Comparison of ENCODE assay signal across 15 cellular contexts in genomic region chr2:229779650-229780049, GRCh38.
A peak's percentile ranks its signal among the peaks of the same experiment; 100 is the strongest.
DNase-seq lines count a peak whose midpoint lies in the region; ATAC-seq and TF ChIP-seq lines count a peak whose summit lies in the region.
"Had no signal": no experiment of that assay in that cellular context is flagged by ENCODE, and none has a peak within 500 bp of the region (broad histone marks: within the 10 kb centered on the region; RNA-seq: fewer than 3 reads in every experiment).

No MANE protein-coding gene starts in this region.

- CTCF ChIA-PET in activated naive CD4-positive, alpha-beta T cell treated with anti-CD3 and anti-CD28 coated beads, Interleukin-2, amount 10 ng/mL, durations not matched to agents 7 days and 5 days (lab: Charles Lee) = interaction anchor here (0.9 to 3.4 kb wide), 6 partner anchors 9 to 382 kb away, joined by 3 to 18 read pairs (median 4); no protein-coding TSS in a partner anchor

- H3K27ac Mint-ChIP-seq in natural killer cell (peak overlapping the region; percentile 55 to 72), memory B cell (peak overlapping the region; percentile 41)
- no peak overlapping the region for H3K27ac Mint-ChIP-seq in natural killer cell treated with Interleukin-12 subunit alpha and Interleukin-12 subunit beta and Interleukin-15 and Interleukin-18, amount 100 ng/mL, for 72 hours
- no peak overlapping the region for H3K27ac Mint-ChIP-seq in activated naive CD4-positive, alpha-beta T cell treated with anti-CD3 and anti-CD28 coated beads, Interleukin-2, amount 10 ng/mL, durations not matched to agents 7 days and 5 days
- H3K27ac Mint-ChIP-seq: B cell; CD4-positive, alpha-beta T cell had no signal

- H3K9me3 Mint-ChIP-seq in natural killer cell (no peaks in the 10 kb centered on the region), memory B cell (no peaks in the 10 kb centered on the region)
- no peaks in the 10 kb centered on the region for H3K9me3 Mint-ChIP-seq in natural killer cell treated with Interleukin-12 subunit alpha and Interleukin-12 subunit beta and Interleukin-15 and Interleukin-18, amount 100 ng/mL, for 72 hours
- no peaks in the 10 kb centered on the region for H3K9me3 Mint-ChIP-seq in activated naive CD4-positive, alpha-beta T cell treated with anti-CD3 and anti-CD28 coated beads, Interleukin-2, amount 10 ng/mL, durations not matched to agents 7 days and 5 days
- H3K9me3 Mint-ChIP-seq: CD4-positive, alpha-beta T cell had no signal

- H3K36me3 Mint-ChIP-seq in natural killer cell (peaks cover 19% of the 10 kb centered on the region), memory B cell (peaks cover 30% of the 10 kb centered on the region)
- H3K36me3 Mint-ChIP-seq in natural killer cell treated with Interleukin-12 subunit alpha and Interleukin-12 subunit beta and Interleukin-15 and Interleukin-18, amount 100 ng/mL, for 72 hours = peaks cover 39% of the 10 kb centered on the region
- peaks cover 43% of the 10 kb centered on the region for H3K36me3 Mint-ChIP-seq in activated naive CD4-positive, alpha-beta T cell treated with anti-CD3 and anti-CD28 coated beads, Interleukin-2, amount 10 ng/mL, durations not matched to agents 7 days and 5 days

- H3K27me3 Mint-ChIP-seq in natural killer cell (ENCODE audit: low read depth in 2 of 2) = no peaks in the 10 kb centered on the region
- H3K27me3 Mint-ChIP-seq in natural killer cell treated with Interleukin-12 subunit alpha and Interleukin-12 subunit beta and Interleukin-15 and Interleukin-18, amount 100 ng/mL, for 72 hours = no peaks in the 10 kb centered on the region
- H3K27me3 Mint-ChIP-seq in memory B cell = no peaks in the 10 kb centered on the region
- H3K27me3 Mint-ChIP-seq in activated naive CD4-positive, alpha-beta T cell treated with anti-CD3 and anti-CD28 coated beads, Interleukin-2, amount 10 ng/mL, durations not matched to agents 7 days and 5 days = no peaks in the 10 kb centered on the region
- H3K27me3 Mint-ChIP-seq: B cell; CD4-positive, alpha-beta T cell had no signal

- ATAC-seq in natural killer cell (no peak), memory B cell (ENCODE audit: low read depth) (no peak), GM21390 (IDR thresholded peaks at IDR 0.05; ENCODE audit: unreplicated experiment) (no peak)
- ATAC-seq in natural killer cell treated with Interleukin-12 subunit alpha and Interleukin-12 subunit beta and Interleukin-15 and Interleukin-18, amount 100 ng/mL, for 72 hours = no peak

- peaks cover 48 to 55% of the 10 kb centered on the region in 2 donors for H3K4me1 Mint-ChIP-seq in natural killer cell
- peaks cover 33 to 58% of the 10 kb centered on the region in 2 donors for H3K4me1 Mint-ChIP-seq in natural killer cell treated with Interleukin-12 subunit alpha and Interleukin-12 subunit beta and Interleukin-15 and Interleukin-18, amount 100 ng/mL, for 72 hours (ENCODE audit: low read depth in 2 of 2)
- peaks cover 16% of the 10 kb centered on the region for H3K4me1 Mint-ChIP-seq in memory B cell
- peaks cover 23% of the 10 kb centered on the region for H3K4me1 Mint-ChIP-seq in activated naive CD4-positive, alpha-beta T cell treated with anti-CD3 and anti-CD28 coated beads, Interleukin-2, amount 10 ng/mL, durations not matched to agents 7 days and 5 days

- intact Hi-C loops in natural killer cell (cut with micrococcal nuclease) = no loop called here

- H3K4me3 Mint-ChIP-seq in natural killer cell = no peak overlapping the region
- no peak overlapping the region for H3K4me3 Mint-ChIP-seq in natural killer cell treated with Interleukin-12 subunit alpha and Interleukin-12 subunit beta and Interleukin-15 and Interleukin-18, amount 100 ng/mL, for 72 hours
- no peak overlapping the region for H3K4me3 Mint-ChIP-seq in memory B cell
- H3K4me3 Mint-ChIP-seq in activated naive CD4-positive, alpha-beta T cell treated with anti-CD3 and anti-CD28 coated beads, Interleukin-2, amount 10 ng/mL, durations not matched to agents 7 days and 5 days = no peak overlapping the region
- H3K4me3 Mint-ChIP-seq: B cell; CD4-positive, alpha-beta T cell had no signal

- TF ChIP-seq CTCF in natural killer cell (IDR thresholded peaks at IDR 0.05) = no peak
- no peak for TF ChIP-seq CTCF in choroid plexus epithelial cell (conservative IDR thresholded peaks at IDR 0.05; ENCODE audit: low read depth, low read length)

- H3K4me3 ChIP-seq in choroid plexus epithelial cell (ENCODE audit: low read depth, low read length) = no peak overlapping the region
- H3K4me3 ChIP-seq: GM12878 had no signal

- no peak for DNase-seq in natural killer cell
- no peak for DNase-seq in natural killer cell treated with Interleukin-12 subunit alpha and Interleukin-12 subunit beta and Interleukin-15 and Interleukin-18, amount 100 ng/mL, for 72 hours (ENCODE audit: low spot score)
- peak; percentile 65 for DNase-seq in choroid plexus epithelial cell (ENCODE audit: low read depth)
- no peak for DNase-seq in memory B cell (ENCODE audit: low spot score in 2 of 2)
- peak; percentile 49 for DNase-seq in ureter (ENCODE audit: low spot score)
- DNase-seq in stimulated activated CD4-positive, alpha-beta T cell treated with anti-CD3 and anti-CD28 coated beads, Interleukin-4, amount 100 ng/mL, for 24 hours = no peak
- DNase-seq in activated naive CD4-positive, alpha-beta T cell treated with anti-CD3 and anti-CD28 coated beads, Interleukin-2, amount 10 ng/mL, durations not matched to agents 7 days and 5 days = no peak
- DNase-seq: Calu3; CD4-positive, alpha-beta T cell; NCI-H1105 treated with DMSO at 0.1 percent for 48 hours; NCI-H187 treated with DMSO at 0.1 percent for 48 hours; NCI-H510A had no signal

Comparison
In these comparisons a context has a peak if more than half of its experiments do, and no peak if none do; other contexts are left out.
1. H3K27ac Mint-ChIP-seq: peak in natural killer cell (2 of 2) and memory B cell (single experiment); none in natural killer cell treated with Interleukin-12 subunit alpha and Interleukin-12 subunit beta and Interleukin-15 and Interleukin-18, amount 100 ng/mL, for 72 hours (0 of 2) and activated naive CD4-positive, alpha-beta T cell treated with anti-CD3 and anti-CD28 coated beads, Interleukin-2, amount 10 ng/mL, durations not matched to agents 7 days and 5 days (single experiment).
2. DNase-seq: peak in choroid plexus epithelial cell (single experiment) and ureter (single experiment); none in natural killer cell (single experiment), natural killer cell treated with Interleukin-12 subunit alpha and Interleukin-12 subunit beta and Interleukin-15 and Interleukin-18, amount 100 ng/mL, for 72 hours (single experiment), memory B cell (0 of 2), stimulated activated CD4-positive, alpha-beta T cell treated with anti-CD3 and anti-CD28 coated beads, Interleukin-4, amount 100 ng/mL, for 24 hours (single experiment) and activated naive CD4-positive, alpha-beta T cell treated with anti-CD3 and anti-CD28 coated beads, Interleukin-2, amount 10 ng/mL, durations not matched to agents 7 days and 5 days (single experiment).